23 cellular contexts compared by ENCODE assay signal in the genomic region with DNA sequence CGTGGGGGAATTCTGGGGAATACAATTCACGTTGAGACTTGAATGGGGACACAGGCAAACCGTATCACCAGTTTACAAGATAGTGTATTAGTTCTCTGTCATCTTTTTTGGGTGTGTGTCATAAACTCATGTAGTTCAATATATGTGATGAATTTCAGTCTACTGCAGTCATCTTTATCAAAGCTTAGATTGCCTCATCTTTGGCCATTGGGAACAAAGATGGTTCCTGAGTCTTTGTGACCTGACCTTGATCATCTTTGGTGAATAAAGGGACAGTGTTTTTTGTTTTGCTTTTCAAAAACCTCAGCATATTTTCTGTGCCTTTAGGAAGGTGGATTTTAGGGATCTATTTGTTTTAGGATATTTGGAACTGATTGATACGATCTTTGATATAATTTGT. TPM values are rescaled to one million over a fixed set of nuclear protein-coding genes. Genes with fewer than 3 reads are reported as not detected.
DNase-seq lines count a peak whose midpoint lies in the region; ATAC-seq, FAIRE-seq and TF ChIP-seq lines count a peak whose summit lies in the region.
"Had no signal": no experiment of that assay in that cellular context is flagged by ENCODE, and none has a peak within 500 bp of the region (broad histone marks: within the 10 kb centered on the region; RNA-seq: fewer than 3 reads in every experiment).

No MANE protein-coding gene starts in this region.

- FAIRE-seq in GM12891 (lab: Jason Lieb, UNC): peak; percentile 50
- FAIRE-seq: GM12892, GM18507, GM19239 had no signal

- no peaks in the 10 kb centered on the region for H3K9me3 ChIP-seq in CD8-positive, alpha-beta T cell (ENCODE audit: low read length)
- H3K9me3 ChIP-seq: BE2C, Caco-2 had no signal

- POLR2A ChIA-PET in CD8-positive, alpha-beta T cell (lab: Charles Lee): no interaction called here
- POLR2A ChIA-PET in WTC11 (lab: Charles Lee): no interaction called here

- intact Hi-C loops in CD8-positive, alpha-beta T cell (cut with DNase I, micrococcal nuclease): no loop called here

- no peak overlapping the region for H3K4me3 ChIP-seq in CD8-positive, alpha-beta T cell (ENCODE audit: low read depth, low read length)
- H3K4me3 ChIP-seq in foreskin fibroblast (ENCODE audit: low read depth in 1 of 2, low read length in 2 of 2): no peak overlapping the region
- H3K4me3 ChIP-seq: BLaER1 had no signal

- H3K9me3 Mint-ChIP-seq in CD8-positive, alpha-beta T cell: no peaks in the 10 kb centered on the region
- H3K9me3 Mint-ChIP-seq in WTC11: no peaks in the 10 kb centered on the region
- no peaks in the 10 kb centered on the region for H3K9me3 Mint-ChIP-seq in memory B cell
- H3K9me3 Mint-ChIP-seq: CD4-positive, alpha-beta memory T cell had no signal

- H3K27me3 ChIP-seq in CD8-positive, alpha-beta T cell (ENCODE audit: insufficient read depth, low read length): no peaks in the 10 kb centered on the region
- H3K27me3 ChIP-seq: BE2C, BLaER1 had no signal

- H3K36me3 ChIP-seq in CD8-positive, alpha-beta T cell (ENCODE audit: insufficient read depth, low read length): no peaks in the 10 kb centered on the region
- H3K36me3 ChIP-seq: BE2C had no signal

- TF ChIP-seq POLR2A in GM12891 (IDR thresholded peaks at IDR 0.05; ENCODE audit: low read depth, low read length): no peak

- no peak for TF ChIP-seq CTCF in CD8-positive, alpha-beta T cell (IDR thresholded peaks at IDR 0.05)
- TF ChIP-seq CTCF in WTC11 (IDR thresholded peaks at IDR 0.05): no peak
- no peak for TF ChIP-seq CTCF in foreskin fibroblast (IDR thresholded peaks at IDR 0.05; ENCODE audit: low read depth, low read length)

- H3K27ac Mint-ChIP-seq in CD8-positive, alpha-beta T cell: peak overlapping the region; percentile 10
- peak overlapping the region; percentile 87 for H3K27ac Mint-ChIP-seq in WTC11
- peak overlapping the region; percentile 12 for H3K27ac Mint-ChIP-seq in memory B cell

- CTCF ChIA-PET in CD8-positive, alpha-beta T cell (lab: Charles Lee): no interaction called here
- CTCF ChIA-PET in WTC11 (lab: Charles Lee): no interaction called here

- peaks cover 31% of the 10 kb centered on the region for H3K36me3 Mint-ChIP-seq in CD8-positive, alpha-beta T cell
- H3K36me3 Mint-ChIP-seq in WTC11: 0 out of 2 replicates have a peak, but pooled peaks cover 3% of the 10 kb centered on the region
- H3K36me3 Mint-ChIP-seq in memory B cell: peaks cover 4% of the 10 kb centered on the region

- no peak overlapping the region for H3K4me3 Mint-ChIP-seq in CD8-positive, alpha-beta T cell
- H3K4me3 Mint-ChIP-seq in WTC11: no peak overlapping the region
- H3K4me3 Mint-ChIP-seq in memory B cell: no peak overlapping the region
- H3K4me3 Mint-ChIP-seq: CD14-positive monocyte; CD4-positive, alpha-beta memory T cell; CD4-positive, CD25-positive, alpha-beta regulatory T cell had no signal

- DNase-seq in CD8-positive, alpha-beta T cell: no peak
- DNase-seq in GM12891 (ENCODE audit: insufficient read length, low spot score) (no peak), WTC11 (ENCODE audit: low spot score) (no peak), memory B cell (ENCODE audit: low spot score in 2 of 2) (no peak), foreskin fibroblast (no peak), T1000 (lab: John Stamatoyannopoulos, UW) (no peak)
- DNase-seq in activated naive CD4-positive, alpha-beta T cell treated with Interleukin-2 at 50 U/mL for 16 hours: no peak
- DNase-seq: 8988T; ACHN; BE2C; C1 segment of cervical spinal cord; Caco-2; Calu3; CD4-positive, alpha-beta memory T cell; CD4-positive, CD25-positive, alpha-beta regulatory T cell; DMS79 treated with DMSO at 0.1 percent for 48 hours; GF-D8 had no signal

- no peaks in the 10 kb centered on the region for H3K4me1 ChIP-seq in CD8-positive, alpha-beta T cell (ENCODE audit: insufficient read depth, low read length)
- H3K4me1 ChIP-seq: BE2C, Caco-2 had no signal

- H3K27ac ChIP-seq in CD8-positive, alpha-beta T cell (ENCODE audit: low read depth, low read length): no peak overlapping the region
- H3K27ac ChIP-seq: BLaER1 had no signal

- no peaks in the 10 kb centered on the region for H3K27me3 Mint-ChIP-seq in CD8-positive, alpha-beta T cell (ENCODE audit: low read depth)
- H3K27me3 Mint-ChIP-seq in WTC11 (ENCODE audit: low read depth): no peaks in the 10 kb centered on the region
- H3K27me3 Mint-ChIP-seq in memory B cell: no peaks in the 10 kb centered on the region
- H3K27me3 Mint-ChIP-seq: CD4-positive, alpha-beta memory T cell; CD4-positive, CD25-positive, alpha-beta regulatory T cell had no signal

- H3K4me1 Mint-ChIP-seq in CD8-positive, alpha-beta T cell (ENCODE audit: low read depth): peaks cover 30% of the 10 kb centered on the region
- H3K4me1 Mint-ChIP-seq in WTC11: peaks cover 25% of the 10 kb centered on the region
- H3K4me1 Mint-ChIP-seq in memory B cell: peaks cover 13% of the 10 kb centered on the region

- no peak for ATAC-seq in CD8-positive, alpha-beta T cell
- ATAC-seq in WTC11 (no peak), memory B cell (ENCODE audit: low read depth) (no peak), GM18511 (IDR thresholded peaks at IDR 0.05; ENCODE audit: unreplicated experiment) (no peak)

TF ChIP-seq in GM12891, 5 proteins besides CTCF, POLR2A, EP300 and RAD21:
- no peak for TF ChIP-seq SPI1 (IDR thresholded peaks at IDR 0.05; ENCODE audit: low read depth, low read length)
- TF ChIP-seq PAX5 (IDR thresholded peaks at IDR 0.05; ENCODE audit: insufficient read depth, low read length, severe bottlenecking): no peak
- TF ChIP-seq TAF1 (IDR thresholded peaks at IDR 0.05; ENCODE audit: low read depth, low read length): no peak
- no peak for TF ChIP-seq POU2F2 (IDR thresholded peaks at IDR 0.05; ENCODE audit: low read depth, low read length)
- no peak for TF ChIP-seq POLR2AphosphoS5 (IDR thresholded peaks at IDR 0.05; ENCODE audit: low read depth, low read length)

TF ChIP-seq in WTC11, 78 proteins besides CTCF, POLR2A, EP300 and RAD21:
- no peak for TF ChIP-seq FOXP1 (CRISPR knock-in tag; IDR thresholded peaks at IDR 0.05; ENCODE audit: borderline replicate concordance)
- no peak for TF ChIP-seq PREB (CRISPR knock-in tag; IDR thresholded peaks at IDR 0.05; ENCODE audit: borderline replicate concordance)
- no peak for TF ChIP-seq SMAD3 (CRISPR knock-in tag; IDR thresholded peaks at IDR 0.05; ENCODE audit: borderline replicate concordance)
- TF ChIP-seq NFYB (CRISPR knock-in tag; conservative IDR thresholded peaks at IDR 0.05; ENCODE audit: low read depth): no peak
- TF ChIP-seq ZNF219 (CRISPR knock-in tag; IDR thresholded peaks at IDR 0.05; ENCODE audit: borderline replicate concordance): no peak
- no peak for TF ChIP-seq SOX15 (CRISPR knock-in tag; IDR thresholded peaks at IDR 0.05)
- no peak for TF ChIP-seq E2F1 (CRISPR knock-in tag; IDR thresholded peaks at IDR 0.05)
- no peak for TF ChIP-seq JUN (CRISPR knock-in tag; IDR thresholded peaks at IDR 0.05)

RNA-seq across cellular contexts. Expression of gene LRCH3, which starts 23.3 kb away (rescaled TPM):
- total RNA-seq in CD8-positive, alpha-beta T cell: 10 to 100 TPM; 37.1 to 39.7 TPM
- polyA plus RNA-seq in GM12891 (2012; ENCODE audit: low read depth, missing spikeins): 19.6 TPM
- total RNA-seq in WTC11 (2021): 63.6 to 68.7 TPM (median 64.4 TPM) in 3 replicates

Comparison
In these comparisons a context has a peak if more than half of its experiments do, and no peak if none do; other contexts are left out.
1. H3K27ac Mint-ChIP-seq: peak in every context shown above with its lines; median percentile 87 in WTC11; 12 in memory B cell; 10 in CD8-positive, alpha-beta T cell.